Comparison of ENCODE assay signal across 1 cellular context in the genomic region with DNA sequence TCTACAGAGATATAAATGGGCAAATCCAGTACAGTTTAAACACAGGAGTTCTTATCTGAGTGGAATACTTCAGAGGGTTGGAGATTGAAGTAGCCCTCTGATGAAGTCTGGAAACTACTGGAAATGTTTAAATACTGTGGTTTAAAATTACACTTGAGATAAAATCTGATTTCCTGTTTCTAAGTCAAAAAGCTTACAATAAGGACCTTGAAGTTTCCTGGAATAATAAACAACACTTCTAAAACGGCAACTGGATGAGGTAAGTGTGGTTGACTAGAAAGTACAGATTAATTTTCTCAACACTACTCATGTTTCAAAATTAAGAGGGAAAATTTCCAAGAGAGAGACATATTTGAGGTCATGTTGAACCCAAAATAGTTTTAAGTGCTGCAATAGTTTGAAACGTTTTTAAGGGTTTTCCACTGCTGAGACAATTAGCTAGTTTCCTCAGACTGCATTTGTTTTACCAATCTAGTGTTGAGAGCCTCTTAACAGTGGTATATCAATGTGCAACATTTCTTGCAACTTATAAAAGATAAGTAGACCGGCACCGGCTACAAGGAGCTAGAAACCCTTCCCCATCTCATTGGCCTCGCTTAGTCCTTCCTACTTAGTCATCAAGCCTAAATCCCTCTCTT.
TF ChIP-seq lines count a peak whose summit lies in the region.

No MANE protein-coding gene starts in this region.

TF ChIP-seq in GM12878, 131 proteins besides CTCF, POLR2A, EP300 and RAD21:
- peak; percentile 70; the same call in 1 of the 2 replicates for TF ChIP-seq MEF2A (IDR thresholded peaks at IDR 0.05; ENCODE audit: insufficient read depth, low read depth, low read length)
- TF ChIP-seq RUNX3 (IDR thresholded peaks at IDR 0.05; ENCODE audit: low read length), result peak; percentile 84
- TF ChIP-seq MEF2B (IDR thresholded peaks at IDR 0.05; ENCODE audit: partially characterized antibody, poor library complexity, severe bottlenecking), result peak; percentile 44
- peak; percentile 41; the same call in 1 of the 2 replicates for TF ChIP-seq MTA2 (IDR thresholded peaks at IDR 0.05; ENCODE audit: low read depth)
- peak; percentile 33; the same call in 1 of the 2 replicates for TF ChIP-seq ATF7 (IDR thresholded peaks at IDR 0.05; ENCODE audit: low read depth)
- peak; percentile 43; the same call in 1 of the 2 replicates for TF ChIP-seq GABPA (IDR thresholded peaks at IDR 0.05; ENCODE audit: low read depth)
- TF ChIP-seq JUNB (IDR thresholded peaks at IDR 0.05), result peak; percentile 53
- TF ChIP-seq IKZF2 (IDR thresholded peaks at IDR 0.05), result peak; percentile 55 to 62; a peak in 3 of 4 replicates
- TF ChIP-seq TARDBP (IDR thresholded peaks at IDR 0.05; ENCODE audit: borderline replicate concordance), result no peak
- TF ChIP-seq IKZF1 (conservative IDR thresholded peaks at IDR 0.05), result peak; percentile 65
- no peak for TF ChIP-seq HCFC1 (IDR thresholded peaks at IDR 0.05; ENCODE audit: low read length)
- peak; percentile 43; the same call in 1 of the 2 replicates for TF ChIP-seq CREM (IDR thresholded peaks at IDR 0.05; ENCODE audit: low read depth)
- TF ChIP-seq DPF2 (IDR thresholded peaks at IDR 0.05), result 0 out of 2 replicates have a peak, but pooled peaks have one; percentile 36
- peak in 1 of 2 experiments; percentile 36; a peak in 1 of 4 replicates for TF ChIP-seq ETV6 (conservative IDR thresholded peaks at IDR 0.05 in 1 of 2, IDR thresholded peaks at IDR 0.05 in 1 of 2; ENCODE audit: borderline replicate concordance in 1 of 2, low read depth in 1 of 2)
- TF ChIP-seq RBBP5 (conservative IDR thresholded peaks at IDR 0.05), result no peak
- no peak for TF ChIP-seq SRF (IDR thresholded peaks at IDR 0.05; ENCODE audit: low read depth in 2 of 2, low read length in 2 of 2)
- TF ChIP-seq, protein P1, sequence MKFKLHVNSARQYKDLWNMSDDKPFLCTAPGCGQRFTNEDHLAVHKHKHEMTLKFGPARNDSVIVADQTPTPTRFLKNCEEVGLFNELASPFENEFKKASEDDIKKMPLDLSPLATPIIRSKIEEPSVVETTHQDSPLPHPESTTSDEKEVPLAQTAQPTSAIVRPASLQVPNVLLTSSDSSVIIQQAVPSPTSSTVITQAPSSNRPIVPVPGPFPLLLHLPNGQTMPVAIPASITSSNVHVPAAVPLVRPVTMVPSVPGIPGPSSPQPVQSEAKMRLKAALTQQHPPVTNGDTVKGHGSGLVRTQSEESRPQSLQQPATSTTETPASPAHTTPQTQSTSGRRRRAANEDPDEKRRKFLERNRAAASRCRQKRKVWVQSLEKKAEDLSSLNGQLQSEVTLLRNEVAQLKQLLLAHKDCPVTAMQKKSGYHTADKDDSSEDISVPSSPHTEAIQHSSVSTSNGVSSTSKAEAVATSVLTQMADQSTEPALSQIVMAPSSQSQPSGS (IDR thresholded peaks at IDR 0.05; ENCODE audit: low read length), result 0 out of 2 replicates have a peak, but pooled peaks have one; percentile 19
- 0 out of 2 replicates have a peak, but pooled peaks have one; percentile 18 for TF ChIP-seq CREB1 (IDR thresholded peaks at IDR 0.05; ENCODE audit: low read depth)
- TF ChIP-seq FOXM1 (IDR thresholded peaks at IDR 0.05; ENCODE audit: low read depth, low read length), result peak; percentile 80; the same call in 1 of the 2 replicates
- no peak for TF ChIP-seq PAX5 (IDR thresholded peaks at IDR 0.05; ENCODE audit: borderline replicate concordance, low read depth, low read length)
- peak; percentile 87; the same call in 1 of the 2 replicates for TF ChIP-seq NFIC (IDR thresholded peaks at IDR 0.05; ENCODE audit: low read depth, low read length)
